Comparison of ENCODE assay signal across 24 cellular contexts in the genomic region with DNA sequence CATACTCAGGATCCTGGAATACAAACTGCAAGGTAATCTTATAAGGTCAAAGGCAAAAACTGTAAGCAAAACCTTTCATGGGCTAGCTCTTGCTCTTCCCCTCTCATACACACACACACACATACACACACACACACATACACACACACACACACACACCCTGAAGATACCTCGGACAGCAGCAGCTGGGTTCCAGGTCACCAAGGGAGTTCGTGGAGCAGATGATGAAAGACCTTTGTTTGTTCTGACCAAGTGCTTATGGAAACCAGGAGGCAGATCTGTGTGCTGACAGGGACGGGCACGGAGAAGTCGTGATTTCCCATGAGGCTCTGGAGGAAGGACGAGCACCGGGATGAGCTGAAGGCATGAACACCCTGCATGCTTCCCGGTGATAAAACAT. TPM values are rescaled to one million over a fixed set of nuclear protein-coding genes. Genes with fewer than 3 reads are reported as not detected.
A peak's percentile ranks its signal among the peaks of the same experiment; 100 is the strongest.
DNase-seq lines count a peak whose midpoint lies in the region; ATAC-seq and TF ChIP-seq lines count a peak whose summit lies in the region.
"Had no signal": no experiment of that assay in that cellular context is flagged by ENCODE, and none has a peak within 500 bp of the region (broad histone marks: within the 10 kb centered on the region; RNA-seq: fewer than 3 reads in every experiment).

No MANE protein-coding gene starts in this region.

- peaks cover 22 to 79% (median 60%) of the 10 kb centered on the region in 10 experiments; a peak in 19 of 20 replicates for H3K4me1 ChIP-seq in BLaER1 treated with 17β-estradiol and CSF1 and Interleukin-3, amounts not matched to agents 10 nM and 100 nM
- H3K4me1 ChIP-seq: transverse colon had no signal

- H3K27ac ChIP-seq in BLaER1 treated with 17β-estradiol and CSF1 and Interleukin-3, amounts not matched to agents 10 nM and 100 nM: no peak overlapping the region
- H3K27ac ChIP-seq: epithelial cell of prostate, HL-60, PC-9, transverse colon had no signal

- H3K4me2 ChIP-seq in BLaER1 treated with 17β-estradiol and CSF1 and Interleukin-3, amounts not matched to agents 10 nM and 100 nM: peak overlapping the region in 9 of 11 experiments; percentile 29 to 92 (median 87); a peak in 17 of 22 replicates
- H3K4me2 ChIP-seq: PC-9, smooth muscle cell had no signal

- no peak overlapping the region for H3K27ac Mint-ChIP-seq in chondrocyte (ENCODE audit: unreplicated experiment)
- H3K27ac Mint-ChIP-seq: activated CD4-positive, alpha-beta T cell treated with anti-CD3 and anti-CD28 coated beads, Interleukin-2, amount 10 ng/mL, durations not matched to agents 7 days and 5 days; activated T-cell treated with anti-CD3 and anti-CD28 coated beads, Interleukin-2, amount 50 U/mL, for 72 hours had no signal

- TF ChIP-seq CTCF in chondrocyte (IDR thresholded peaks at IDR 0.05): no peak

- H3K36me3 Mint-ChIP-seq in chondrocyte (ENCODE audit: low read depth): peaks cover 4% of the 10 kb centered on the region
- H3K36me3 Mint-ChIP-seq: natural killer cell had no signal

- intact Hi-C loops in sciatic nerve (cut with DNase I): no loop called here

- H3K9ac ChIP-seq in BLaER1 treated with 17β-estradiol and CSF1 and Interleukin-3, amounts not matched to agents 10 nM and 100 nM: no peak overlapping the region

- H3K9me3 Mint-ChIP-seq in chondrocyte (ENCODE audit: low read depth): no peaks in the 10 kb centered on the region
- H3K9me3 Mint-ChIP-seq: activated CD4-positive, alpha-beta T cell treated with anti-CD3 and anti-CD28 coated beads, Interleukin-2, amount 10 ng/mL, durations not matched to agents 7 days and 5 days; activated T-cell treated with anti-CD3 and anti-CD28 coated beads, Interleukin-2, amount 50 U/mL, for 72 hours; central memory CD8-positive, alpha-beta T cell; natural killer cell had no signal

- H3K9me3 ChIP-seq in BLaER1 treated with 17β-estradiol and CSF1 and Interleukin-3, amounts not matched to agents 10 nM and 100 nM (replicated peaks in 1 of 11): no peaks in the 10 kb centered on the region
- H3K9me3 ChIP-seq: transverse colon had no signal

- no peak overlapping the region for H3K4me3 Mint-ChIP-seq in chondrocyte (ENCODE audit: unreplicated experiment)
- H3K4me3 Mint-ChIP-seq: activated CD4-positive, alpha-beta T cell treated with anti-CD3 and anti-CD28 coated beads, Interleukin-2, amount 10 ng/mL, durations not matched to agents 7 days and 5 days; activated T-cell treated with anti-CD3 and anti-CD28 coated beads, Interleukin-2, amount 50 U/mL, for 72 hours; central memory CD8-positive, alpha-beta T cell; natural killer cell had no signal

- ATAC-seq in sciatic nerve: no peak
- ATAC-seq: activated T-cell treated with anti-CD3 and anti-CD28 coated beads, Interleukin-2, amount 50 U/mL, for 72 hours; left ventricle myocardium superior; natural killer cell had no signal

- H3K27me3 Mint-ChIP-seq in chondrocyte (ENCODE audit: low read depth): peaks cover 64% of the 10 kb centered on the region

- H3K27me3 ChIP-seq in BLaER1 treated with 17β-estradiol and CSF1 and Interleukin-3, amounts not matched to agents 10 nM and 100 nM: no peaks in the 10 kb centered on the region

- DNase-seq in H4 (ENCODE audit: low spot score) (peak; percentile 29), SHP77 (lab: John Stamatoyannopoulos, UW) (peak; percentile 34 to 44), left kidney (ENCODE audit: low read depth, low spot score) (peak; percentile 41), sciatic nerve (ENCODE audit: low spot score) (no peak), NCI-H2171 treated with DMSO at 0.1 percent for 48 hours (lab: John Stamatoyannopoulos, UW) (no peak), chondrocyte (ENCODE audit: low spot score) (no peak)
- DNase-seq: activated CD4-positive, alpha-beta T cell treated with anti-CD3 and anti-CD28 coated beads, Interleukin-2, amount 10 ng/mL, durations not matched to agents 7 days and 5 days; activated naive CD4-positive, alpha-beta T cell; activated T-cell treated with anti-CD3 and anti-CD28 coated beads, Interleukin-2, amount 50 U/mL, for 72 hours; C1 segment of cervical spinal cord; left ventricle myocardium superior; MV-4-11; natural killer cell; NCI-H446; PC-9; Right ventricle myocardium superior; stimulated activated CD4-positive, alpha-beta T cell treated with anti-CD3 and anti-CD28 coated beads, Interleukin-1b, Interleukin-23, amount 100 ng/mL, for 48 hours; stimulated activated CD8-positive, alpha-beta memory T cell treated with anti-CD3 and anti-CD28 coated beads, Interleukin-4, amount 100 ng/mL, for 48 hours; transverse colon had no signal

- no peaks in the 10 kb centered on the region; a peak in 1 of 22 replicates for H4K20me1 ChIP-seq in BLaER1 treated with 17β-estradiol and CSF1 and Interleukin-3, amounts not matched to agents 10 nM and 100 nM

- H3K4me1 Mint-ChIP-seq in chondrocyte (ENCODE audit: low read depth): peaks cover 5% of the 10 kb centered on the region
- H3K4me1 Mint-ChIP-seq: activated CD4-positive, alpha-beta T cell treated with anti-CD3 and anti-CD28 coated beads, Interleukin-2, amount 10 ng/mL, durations not matched to agents 7 days and 5 days; central memory CD8-positive, alpha-beta T cell; natural killer cell had no signal

- H3K36me3 ChIP-seq in BLaER1 treated with 17β-estradiol and CSF1 and Interleukin-3, amounts not matched to agents 10 nM and 100 nM: no peaks in the 10 kb centered on the region
- H3K36me3 ChIP-seq: transverse colon had no signal

- no peak overlapping the region for H3K4me3 ChIP-seq in BLaER1 treated with 17β-estradiol and CSF1 and Interleukin-3, amounts not matched to agents 10 nM and 100 nM
- H3K4me3 ChIP-seq: PC-9, smooth muscle cell, transverse colon had no signal

RNA-seq across cellular contexts. Expression of gene CRMP1, which starts 35.4 kb away (rescaled TPM):
- total RNA-seq in H4 (2014; rRNA removed; shearing (Covaris generic)): 33.0 and 37.7 TPM in 2 replicates
- total RNA-seq in sciatic nerve: 0.49 TPM
- total RNA-seq in chondrocyte: 36.6 to 59.5 TPM (median 57.7 TPM) in 3 replicates
- total RNA-seq: activated T-cell treated with anti-CD3 and anti-CD28 coated beads, Interleukin-2, amount 50 U/mL, for 72 hours; natural killer cell; PC-9 had no signal

Comparison
In these comparisons a context has a peak if more than half of its experiments do, and no peak if none do; other contexts are left out.
1. DNase-seq: peak in H4 (single experiment), SHP77 (2 of 2) and left kidney (single experiment); none in sciatic nerve (single experiment), NCI-H2171 treated with DMSO at 0.1 percent for 48 hours (single experiment) and chondrocyte (single experiment).
2. RNA of gene CRMP1, which starts 35.4 kb away (total RNA-seq): 36.6 to 59.5 TPM in chondrocyte and 33.0 to 37.7 TPM in H4; 0.49 TPM in sciatic nerve (single experiment); every median in the first group is over 10 times any median in the second.